Comparison of ENCODE assay signal across 7 cellular contexts in the genomic region with DNA sequence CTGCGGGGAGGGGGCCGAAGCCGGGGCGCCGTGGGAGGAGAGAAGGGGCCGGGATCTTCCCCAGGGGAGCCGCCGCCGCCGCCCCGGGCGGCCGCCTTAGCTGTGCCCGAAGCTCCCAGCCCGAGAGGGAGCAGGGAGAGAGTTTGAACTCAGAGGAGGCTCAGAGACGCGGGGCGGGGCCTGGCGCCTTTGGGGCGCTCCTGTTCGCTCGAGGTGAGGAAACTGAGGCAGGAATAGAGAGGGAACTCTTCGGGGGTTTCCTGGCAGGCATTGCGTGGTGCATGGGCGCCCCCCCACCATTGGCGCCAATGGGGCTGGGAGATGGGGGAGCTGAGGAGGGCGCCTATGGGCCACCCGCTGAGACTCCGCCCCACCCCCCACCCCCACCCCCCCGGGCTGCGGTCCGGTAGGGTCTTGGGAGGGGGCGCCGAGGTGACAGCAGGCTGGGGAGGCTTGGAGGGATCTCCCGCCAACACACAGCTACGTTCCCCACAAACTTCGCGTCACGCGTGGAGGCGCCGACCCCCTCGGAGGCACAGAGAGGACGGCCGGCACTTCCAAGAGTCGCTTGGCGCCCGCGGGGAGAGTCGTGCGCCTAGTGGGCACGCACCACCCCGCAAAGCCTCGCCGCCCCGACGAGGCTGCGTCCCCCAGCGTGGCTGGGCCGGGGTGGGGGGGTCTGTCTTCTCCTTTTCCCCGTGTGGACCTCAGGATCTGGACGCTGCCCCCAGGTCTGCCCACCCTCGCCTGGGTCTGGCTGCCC. TPM values are rescaled to one million over a fixed set of nuclear protein-coding genes. Genes with fewer than 3 reads are reported as not detected.
A peak's percentile ranks its signal among the peaks of the same experiment; 100 is the strongest.
DNase-seq lines count a peak whose midpoint lies in the region; FAIRE-seq and TF ChIP-seq lines count a peak whose summit lies in the region.

No MANE protein-coding gene starts in this region.

- intact Hi-C loops in MCF 10A (cut with micrococcal nuclease) = no loop called here

- DNase-seq in GM20000 (ENCODE audit: low spot score) = peak; percentile 60
- DNase-seq in RPMI8226 = peak; percentile 33
- peak; percentile 36 for DNase-seq in MCF 10A (ENCODE audit: unreplicated experiment)
- no peak for DNase-seq in keratinocyte (ENCODE audit: low read depth, low spot score)
- peak; percentile 54 for DNase-seq in stimulated activated CD4-positive, alpha-beta T cell treated with anti-CD3 and anti-CD28 coated beads, Interleukin-15, amount 100 ng/mL, for 24 hours
- no peak for DNase-seq in epidermal melanocyte (ENCODE audit: insufficient read length, low spot score)
- no peak for DNase-seq in mesenteric fat pad (ENCODE audit: low spot score)

- peak overlapping the region; percentile 58 for H3K4me2 ChIP-seq in keratinocyte (ENCODE audit: control insufficient read depth, extremely low read depth, insufficient read depth, low read depth, low read length)

- peaks cover 46% of the 10 kb centered on the region for H3K36me3 Mint-ChIP-seq in MCF 10A (ENCODE audit: insufficient read depth, unreplicated experiment)

- peak overlapping the region; percentile 70 to 89 (median 82) for H3K4me3 ChIP-seq in keratinocyte (ENCODE audit: control insufficient read depth in 2 of 3, extremely low read depth in 1 of 3, insufficient read depth in 2 of 3, low read depth in 1 of 3, low read length in 3 of 3)

- POLR2A ChIA-PET in MCF 10A (lab: Yijun Ruan, JAX) = interaction anchor here (0.8 to 2.4 kb wide), 8 partner anchors 102 to 481 kb away, joined by 3 to 22 read pairs (median 7); partner anchors contain the start of genes AAMP, BCS1L, PNKD and ZNF142

- TF ChIP-seq CTCF in GM20000 (IDR thresholded peaks at IDR 0.05; ENCODE audit: extremely low read depth, missing control alignments) (no peak), MCF 10A (IDR thresholded peaks at IDR 0.05; ENCODE audit: unreplicated experiment) (no peak), keratinocyte (optimal IDR thresholded peaks at IDR 0.05 in 1 of 3, IDR thresholded peaks at IDR 0.05 in 1 of 3, conservative IDR thresholded peaks at IDR 0.05 in 1 of 3; ENCODE audit: extremely low read depth in 1 of 3, insufficient read depth in 2 of 3, low read length in 3 of 3) (no peak)

- H3K27me3 ChIP-seq in keratinocyte (ENCODE audit: control insufficient read depth, extremely low read depth, insufficient read depth, low read length) = no peaks in the 10 kb centered on the region

- no peaks in the 10 kb centered on the region for H3K9me3 Mint-ChIP-seq in MCF 10A (ENCODE audit: unreplicated experiment)

- no peaks in the 10 kb centered on the region for H3K9me3 ChIP-seq in keratinocyte (ENCODE audit: control insufficient read depth, low read depth, low read length)

- peak overlapping the region; percentile 64 for H3K27ac ChIP-seq in keratinocyte (ENCODE audit: control insufficient read depth, insufficient read depth, low read length)

- H2AFZ ChIP-seq in keratinocyte (ENCODE audit: control insufficient read depth, low read length) = no peak overlapping the region

- no TSS peak for BruUV-seq in MCF 10A (replicated peaks; lab: Mats Ljungman, UMichigan)

- peak overlapping the region; percentile 98 for H3K4me3 Mint-ChIP-seq in MCF 10A (ENCODE audit: unreplicated experiment)

- H3K9ac ChIP-seq in keratinocyte (ENCODE audit: control insufficient read depth, extremely low read depth, insufficient read depth, low read length) = peak overlapping the region; percentile 81

- no peaks in the 10 kb centered on the region for H3K27me3 Mint-ChIP-seq in MCF 10A (ENCODE audit: insufficient read depth, unreplicated experiment)

- peaks cover 11 to 13% of the 10 kb centered on the region in 2 experiments for H3K36me3 ChIP-seq in keratinocyte (ENCODE audit: control insufficient read depth in 2 of 2, extremely low read depth in 1 of 2, insufficient read depth in 2 of 2, low read length in 2 of 2)

- no peak for FAIRE-seq in keratinocyte (lab: Jason Lieb, UNC)

- no peaks in the 10 kb centered on the region for H4K20me1 ChIP-seq in keratinocyte (ENCODE audit: control insufficient read depth, extremely low read depth, insufficient read depth, low read length)

- peak overlapping the region; percentile 85 for H3K27ac Mint-ChIP-seq in MCF 10A (ENCODE audit: low read depth, unreplicated experiment)

- dilution Hi-C loops in keratinocyte (cut with MboI; ENCODE audit: extremely low pct_ligation_motif_present, low sequenced_read_pairs) = no loop called here

- peaks cover 28% of the 10 kb centered on the region for H3K4me1 ChIP-seq in keratinocyte (ENCODE audit: control insufficient read depth, extremely low read depth, insufficient read depth, low read length)

- CTCF ChIA-PET in MCF 10A (lab: Yijun Ruan, JAX) = interaction anchor here (0.5 to 2.8 kb wide), 8 partner anchors 24 to 129 kb away, joined by 3 to 9 read pairs (median 4); no protein-coding TSS in a partner anchor

- no peaks in the 10 kb centered on the region for H3K9me1 ChIP-seq in keratinocyte (ENCODE audit: control insufficient read depth, extremely low read depth, insufficient read depth, low read length)

- H3K79me2 ChIP-seq in keratinocyte (ENCODE audit: control insufficient read depth, insufficient read depth, low read length) = peaks cover 26% of the 10 kb centered on the region

- peaks cover 12% of the 10 kb centered on the region for H3K4me1 Mint-ChIP-seq in MCF 10A (ENCODE audit: insufficient read depth, unreplicated experiment)

RNA-seq across cellular contexts. Expression of gene CTDSP1, which starts 0.7 kb away (rescaled TPM):
- total RNA-seq in MCF 10A (2022) (71.2 and 72.3 TPM in 2 replicates), mesenteric fat pad (123 TPM)
- 38.7 to 47.1 TPM (median 46.4 TPM) in 3 replicates for polyA plus RNA-seq in keratinocyte
- polyA plus RNA-seq in keratinocyte (2011; ENCODE audit: low read depth) = 2.1 TPM
- polyA plus RNA-seq in keratinocyte (2011; cell fraction: cytosol; rRNA removed) = 32.1 and 48.6 TPM in 2 replicates
- 47.4 and 62.3 TPM in 2 replicates for polyA plus RNA-seq in keratinocyte (2011; cell fraction: nucleus; rRNA removed)
- polyA plus RNA-seq in keratinocyte (2012; ENCODE audit: low replicate concordance) = 27.5 and 40.3 TPM in 2 replicates
- polyA minus RNA-seq in keratinocyte = 54.2 to 141 TPM (median 62.4 TPM) in 3 replicates
- polyA minus RNA-seq in keratinocyte (2011; cell fraction: cytosol; rRNA and poly(A)+ RNA removed) = 56.6 TPM
- 23.5 and 24.3 TPM in 2 replicates for polyA minus RNA-seq in keratinocyte (2011; cell fraction: nucleus; rRNA and poly(A)+ RNA removed)

RNA-seq across cellular contexts. Expression of gene SLC11A1, which starts 18.3 kb away (rescaled TPM):
- total RNA-seq in MCF 10A (2022) = 0.09 and 0.32 TPM in 2 replicates
- polyA plus RNA-seq in keratinocyte = 0.46 to 1.2 TPM (median 0.70 TPM) in 3 replicates
- not detected for polyA plus RNA-seq in keratinocyte (2011; ENCODE audit: low read depth)
- polyA plus RNA-seq in keratinocyte (2011; cell fraction: cytosol; rRNA removed) = 0.83 and 1.4 TPM in 2 replicates
- polyA plus RNA-seq in keratinocyte (2011; cell fraction: nucleus; rRNA removed) = 1.1 and 1.6 TPM in 2 replicates
- polyA plus RNA-seq in keratinocyte (2012; ENCODE audit: low replicate concordance) = 0.20 and 0.99 TPM in 2 replicates
- 0.16 to 2.9 TPM (median 2.5 TPM) in 3 replicates for polyA minus RNA-seq in keratinocyte
- not detected for polyA minus RNA-seq in keratinocyte (2011; cell fraction: cytosol; rRNA and poly(A)+ RNA removed)
- polyA minus RNA-seq in keratinocyte (2011; cell fraction: nucleus; rRNA and poly(A)+ RNA removed) = 0.47 and 1.5 TPM in 2 replicates
- 122 TPM for total RNA-seq in mesenteric fat pad

RNA-seq across cellular contexts. Expression of gene VIL1, which starts 18.6 kb away (rescaled TPM):
- not detected in 2 replicates for total RNA-seq in MCF 10A (2022)
- polyA plus RNA-seq in keratinocyte = not detected in 3 replicates
- not detected for polyA plus RNA-seq in keratinocyte (2011; ENCODE audit: low read depth)
- not detected in 2 replicates for polyA plus RNA-seq in keratinocyte (2011; cell fraction: cytosol; rRNA removed)
- polyA plus RNA-seq in keratinocyte (2011; cell fraction: nucleus; rRNA removed) = not detected in 2 replicates
- polyA plus RNA-seq in keratinocyte (2012; ENCODE audit: low replicate concordance) = 0.38 TPM in 1 of 2 replicates, not detected in the other
- not detected in 3 replicates for polyA minus RNA-seq in keratinocyte
- polyA minus RNA-seq in keratinocyte (2011; cell fraction: cytosol; rRNA and poly(A)+ RNA removed) = not detected
- polyA minus RNA-seq in keratinocyte (2011; cell fraction: nucleus; rRNA and poly(A)+ RNA removed) = not detected in 2 replicates
- 0.55 TPM for total RNA-seq in mesenteric fat pad

RNA-seq across cellular contexts. Expression of gene CATIP, which starts 43.7 kb away (rescaled TPM):
- total RNA-seq in MCF 10A (2022) (not detected in 2 replicates), mesenteric fat pad (not detected)
- not detected in 3 replicates for polyA plus RNA-seq in keratinocyte
- not detected for polyA plus RNA-seq in keratinocyte (2011; ENCODE audit: low read depth)
- polyA plus RNA-seq in keratinocyte (2011; cell fraction: cytosol; rRNA removed) = not detected in 2 replicates
- not detected in 2 replicates for polyA plus RNA-seq in keratinocyte (2011; cell fraction: nucleus; rRNA removed)
- polyA plus RNA-seq in keratinocyte (2012; ENCODE audit: low replicate concordance) = 0.05 TPM in 1 of 2 replicates, not detected in the other
- not detected in 3 replicates for polyA minus RNA-seq in keratinocyte
- polyA minus RNA-seq in keratinocyte (2011; cell fraction: cytosol; rRNA and poly(A)+ RNA removed) = not detected
- not detected in 2 replicates for polyA minus RNA-seq in keratinocyte (2011; cell fraction: nucleus; rRNA and poly(A)+ RNA removed)

Comparison
In these comparisons a context has a peak if more than half of its experiments do, and no peak if none do; other contexts are left out.
1. DNase-seq: peak in GM20000 (single experiment), RPMI8226 (single experiment), MCF 10A (single experiment) and stimulated activated CD4-positive, alpha-beta T cell treated with anti-CD3 and anti-CD28 coated beads, Interleukin-15, amount 100 ng/mL, for 24 hours (single experiment); none in keratinocyte (single experiment), epidermal melanocyte (single experiment) and mesenteric fat pad (single experiment).
2. RNA of gene SLC11A1, which starts 18.3 kb away (total RNA-seq): 122 TPM in mesenteric fat pad (single experiment); 0.09 to 0.32 TPM in MCF 10A; every median in the first group is over 10 times any median in the second.